ENCODE assay signal across 17 cellular contexts in the genomic region with DNA sequence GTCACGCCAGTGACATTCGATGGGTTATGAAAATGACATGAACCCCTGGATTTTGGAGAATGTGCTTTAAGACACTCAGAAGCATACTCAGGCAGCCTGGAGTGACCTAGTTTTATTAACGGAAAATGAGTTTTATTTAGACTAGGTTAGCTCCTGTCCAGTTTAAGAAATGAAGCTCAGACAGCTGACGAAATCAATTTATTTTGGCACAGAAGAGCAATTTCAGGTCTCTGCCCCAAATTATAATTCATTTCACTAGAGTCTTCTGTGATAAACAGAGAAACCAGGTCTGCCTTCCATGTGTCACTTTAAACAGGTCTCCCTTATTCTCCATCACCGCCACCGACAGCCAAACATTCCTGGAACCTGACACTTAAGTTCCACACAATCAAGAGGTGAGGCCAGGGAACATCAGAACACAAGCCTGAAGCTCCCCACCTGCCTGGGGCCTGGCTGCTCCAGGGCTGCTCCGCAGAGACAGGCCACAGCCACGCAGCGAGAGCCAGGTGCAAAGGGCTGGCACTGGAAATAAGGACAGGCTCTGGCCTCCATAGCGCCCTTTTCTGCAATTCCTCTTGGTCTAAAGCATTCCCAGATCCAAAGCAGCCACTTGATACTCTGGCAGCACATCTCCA. TPM values are rescaled to one million over a fixed set of nuclear protein-coding genes. Genes with fewer than 3 reads are reported as not detected.
DNase-seq lines count a peak whose midpoint lies in the region; ATAC-seq and TF ChIP-seq lines count a peak whose summit lies in the region.
"Had no signal": no experiment of that assay in that cellular context is flagged by ENCODE, and none has a peak within 500 bp of the region (broad histone marks: within the 10 kb centered on the region; RNA-seq: fewer than 3 reads in every experiment).

No MANE protein-coding gene starts in this region.

- no peaks in the 10 kb centered on the region for H3K9me2 ChIP-seq in PC-3 (replicated peaks; ENCODE audit: low read length)

- no peak overlapping the region for H3K4me2 ChIP-seq in PC-3 (ENCODE audit: low read length)

- H3K27ac ChIP-seq in angular gyrus (ENCODE audit: low read depth, low read length) (peak overlapping the region; percentile 39), PC-3 (ENCODE audit: low read length) (no peak overlapping the region)
- H3K27ac ChIP-seq in naive thymus-derived CD4-positive, alpha-beta T cell (ENCODE audit: low read depth, low read length), result no peak overlapping the region
- H3K27ac ChIP-seq: heart right ventricle, WERI-Rb-1 had no signal

- no peaks in the 10 kb centered on the region for H3K9me3 Mint-ChIP-seq in naive thymus-derived CD4-positive, alpha-beta T cell

- H3K4me1 ChIP-seq in naive thymus-derived CD4-positive, alpha-beta T cell (ENCODE audit: control insufficient read depth in 2 of 2, insufficient read depth in 2 of 2, low read length in 2 of 2), result peaks cover 0 to 24% of the 10 kb centered on the region in 2 donors
- no peaks in the 10 kb centered on the region for H3K4me1 ChIP-seq in PC-3 (ENCODE audit: insufficient read depth, low read length)

- H3K9ac ChIP-seq in PC-3 (ENCODE audit: low read length), result no peak overlapping the region

- H4K20me1 ChIP-seq in PC-3 (ENCODE audit: low read length), result no peaks in the 10 kb centered on the region

- intact Hi-C loops in naive thymus-derived CD4-positive, alpha-beta T cell (cut with micrococcal nuclease), result no loop called here
- intact Hi-C loops in PC-3 (cut with micrococcal nuclease), result no loop called here

- H3K79me2 ChIP-seq in PC-3 (ENCODE audit: low read length), result 0 out of 2 replicates have a peak, but pooled peaks cover 10% of the 10 kb centered on the region

- H3K27me3 Mint-ChIP-seq in naive thymus-derived CD4-positive, alpha-beta T cell, result no peaks in the 10 kb centered on the region

- CTCF ChIA-PET in naive thymus-derived CD4-positive, alpha-beta T cell (lab: Charles Lee), result no interaction called here
- CTCF ChIA-PET in PC-3 (lab: Charles Lee), result no interaction called here

- no peak overlapping the region for H2AFZ ChIP-seq in PC-3 (ENCODE audit: low read length)

- no peaks in the 10 kb centered on the region for H3K27me3 ChIP-seq in naive thymus-derived CD4-positive, alpha-beta T cell (ENCODE audit: control insufficient read depth in 2 of 2, insufficient read depth in 2 of 2, low read length in 2 of 2)
- no peaks in the 10 kb centered on the region for H3K27me3 ChIP-seq in PC-3 (ENCODE audit: low read length)
- H3K27me3 ChIP-seq: esophagus squamous epithelium, heart right ventricle had no signal

- peaks cover 3 to 34% (median 8%) of the 10 kb centered on the region in 3 experiments for H3K36me3 ChIP-seq in naive thymus-derived CD4-positive, alpha-beta T cell (ENCODE audit: control insufficient read depth in 2 of 3, insufficient read depth in 3 of 3, low read length in 3 of 3)
- peaks cover 2% of the 10 kb centered on the region; the same call in 1 of the 2 replicates for H3K36me3 ChIP-seq in PC-3 (ENCODE audit: low read depth, low read length)

- ATAC-seq in naive thymus-derived CD4-positive, alpha-beta T cell, result no peak
- ATAC-seq in PC-3, result no peak
- no peak for ATAC-seq in HG02588 (IDR thresholded peaks at IDR 0.05; ENCODE audit: unreplicated experiment)
- ATAC-seq: heart right ventricle had no signal

- peak overlapping the region in 5 of 9 donors; percentile 4 to 74 (median 38) for H3K27ac Mint-ChIP-seq in naive thymus-derived CD4-positive, alpha-beta T cell

- H3K4me3 Mint-ChIP-seq in naive thymus-derived CD4-positive, alpha-beta T cell, result no peak overlapping the region

- no peak for TF ChIP-seq CTCF in PC-3 (conservative IDR thresholded peaks at IDR 0.05; ENCODE audit: low read depth, low read length)

- peaks cover 18 to 41% (median 20%) of the 10 kb centered on the region in 5 donors for H3K36me3 Mint-ChIP-seq in naive thymus-derived CD4-positive, alpha-beta T cell

- no TSS peak for BruUV-seq in PC-3 (replicated peaks; lab: Mats Ljungman, UMichigan)

- no peak overlapping the region for H3K4me3 ChIP-seq in naive thymus-derived CD4-positive, alpha-beta T cell (ENCODE audit: low read length)
- no peak overlapping the region for H3K4me3 ChIP-seq in PC-3 (ENCODE audit: low read length)
- H3K4me3 ChIP-seq: esophagus squamous epithelium, heart right ventricle, skin epidermis had no signal

- peaks cover 38 to 76% (median 62%) of the 10 kb centered on the region in 7 donors for H3K4me1 Mint-ChIP-seq in naive thymus-derived CD4-positive, alpha-beta T cell

- H3K9me3 ChIP-seq in naive thymus-derived CD4-positive, alpha-beta T cell (ENCODE audit: control insufficient read depth in 2 of 3, low read length in 3 of 3), result no peaks in the 10 kb centered on the region
- no peaks in the 10 kb centered on the region for H3K9me3 ChIP-seq in PC-3 (ENCODE audit: low read length)
- H3K9me3 ChIP-seq: esophagus squamous epithelium, heart right ventricle had no signal

- DNase-seq in COLO668 (lab: John Stamatoyannopoulos, UW; ENCODE audit: unreplicated experiment) (peak; percentile 75), NCI-H2107 treated with DMSO at 0.1 percent for 48 hours (lab: John Stamatoyannopoulos, UW; ENCODE audit: unreplicated experiment) (peak; percentile 89), PC-3 (no peak), SW 1271 (lab: John Stamatoyannopoulos, UW) (no peak), NCI-H1048 (lab: John Stamatoyannopoulos, UW) (no peak)
- DNase-seq in naive thymus-derived CD4-positive, alpha-beta T cell, result no peak
- DNase-seq: activated gamma-delta T cell treated with Interleukin-2 at 50 U/mL for 16 hours; Calu3; dermis blood vessel endothelial cell; esophagus squamous epithelium; HCEC 1CT; heart right ventricle; stimulated activated naive CD4-positive, alpha-beta T cell treated with Interleukin-2 at 50 U/mL for 16 hours; WERI-Rb-1 had no signal

- POLR2A ChIA-PET in naive thymus-derived CD4-positive, alpha-beta T cell (lab: Charles Lee), result no interaction called here
- POLR2A ChIA-PET in PC-3 (lab: Charles Lee; ENCODE audit: unreplicated experiment), result no interaction called here

- H3F3A ChIP-seq in PC-3 (ENCODE audit: low read length, unreplicated experiment), result no peaks in the 10 kb centered on the region

RNA-seq across cellular contexts. Expression of a gene that starts 49.9 kb away (rescaled TPM):
- 100 to 1,000 TPM in 1 of 5 experiments, 10 to 100 TPM in 4; 66.2 to 111 (median 82.0) TPM for total RNA-seq in naive thymus-derived CD4-positive, alpha-beta T cell
- 10 to 100 TPM; 33.6 to 35.0 TPM for polyA plus RNA-seq in naive thymus-derived CD4-positive, alpha-beta T cell
- 60.2 and 64.8 TPM in 2 replicates for total RNA-seq in PC-3 (2014; rRNA removed)

Comparison
In these comparisons a context has a peak if more than half of its experiments do, and no peak if none do; other contexts are left out.
1. DNase-seq: peak in COLO668 (single experiment) and NCI-H2107 treated with DMSO at 0.1 percent for 48 hours (single experiment); none in naive thymus-derived CD4-positive, alpha-beta T cell (0 of 9), PC-3 (single experiment), SW 1271 (0 of 2) and NCI-H1048 (single experiment).